In the genomic region with DNA sequence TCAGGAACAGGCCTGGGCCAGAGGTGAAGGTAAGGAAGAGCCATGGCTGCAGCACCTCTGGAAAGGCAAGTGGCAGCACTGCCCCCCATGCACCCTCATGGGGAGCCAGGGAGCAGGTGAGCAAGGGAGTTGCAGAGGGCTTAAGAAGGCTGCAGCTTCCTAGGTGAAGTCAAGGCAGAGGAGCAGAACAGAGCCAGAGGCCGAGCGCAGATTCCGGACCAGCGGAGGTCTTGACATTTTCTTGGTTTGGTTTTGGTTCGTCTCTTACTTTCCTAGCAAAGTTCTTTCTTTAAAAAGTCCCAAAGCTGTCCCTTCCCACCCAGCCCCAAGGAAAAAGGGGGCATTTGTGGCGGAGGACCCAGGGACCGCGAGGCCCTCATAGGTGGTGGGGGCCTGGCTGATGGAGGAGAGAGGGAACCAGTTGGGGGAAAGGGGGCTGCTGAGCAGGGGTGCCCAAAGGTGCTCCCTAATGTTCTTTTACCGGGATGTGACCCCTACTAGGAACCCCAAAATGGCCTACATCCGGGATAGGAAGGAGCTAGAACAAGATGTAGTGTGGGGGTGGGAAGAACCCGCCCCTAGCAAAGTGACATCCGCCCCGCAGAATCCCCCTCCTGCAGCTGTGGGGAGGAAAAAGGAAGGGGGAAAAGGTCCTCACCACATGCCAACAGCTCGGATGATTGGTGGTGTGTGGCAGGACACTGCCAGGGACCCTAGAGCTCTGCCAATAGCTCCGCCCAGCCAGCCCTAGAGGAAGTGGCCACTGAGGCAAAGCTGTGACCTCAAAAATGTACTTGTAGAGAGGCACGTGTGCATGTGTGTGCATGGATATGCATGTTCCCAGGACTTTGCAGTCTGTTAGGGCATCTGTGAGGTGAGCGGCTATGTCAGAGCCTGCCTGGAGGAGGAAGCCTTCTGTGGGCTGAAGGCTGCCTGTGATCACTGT, we compare ENCODE assay signal across 8 cellular contexts. TPM values are rescaled to one million over a fixed set of nuclear protein-coding genes. Genes with fewer than 3 reads are reported as not detected.
DNase-seq lines count a peak whose midpoint lies in the region; ATAC-seq and TF ChIP-seq lines count a peak whose summit lies in the region.

No MANE protein-coding gene starts in this region.

- peak overlapping the region; percentile 97 for H3K27ac Mint-ChIP-seq in activated naive CD8-positive, alpha-beta T cell treated with anti-CD3 and anti-CD28 coated beads, Interleukin-2, amount 50 U/mL, for 24 hours

- peak overlapping the region; percentile 29; the same call in 1 of the 2 replicates for H2AFZ ChIP-seq in DND-41 (ENCODE audit: low read depth, low read length)

- peaks cover 19% of the 10 kb centered on the region for H3K79me2 ChIP-seq in DND-41 (ENCODE audit: insufficient read depth, low read length)

- TF ChIP-seq POLR2A in testis (IDR thresholded peaks at IDR 0.05): no peak

- peak overlapping the region; percentile 99 for H3K27ac ChIP-seq in DND-41 (ENCODE audit: low read length)
- H3K27ac ChIP-seq in testis: no peak overlapping the region

- H3K9me3 Mint-ChIP-seq in activated naive CD8-positive, alpha-beta T cell treated with anti-CD3 and anti-CD28 coated beads, Interleukin-2, amount 50 U/mL, for 24 hours: no peaks in the 10 kb centered on the region

- WGBS in testis, 2 donors: 88 to 94% methylated on average over 17 of the region's 17 CpGs

- intact Hi-C loops in testis (cut with DNase I; ENCODE audit: low total_unique reads): no loop called here

- H3K9ac ChIP-seq in DND-41 (ENCODE audit: low read depth, low read length): peak overlapping the region; percentile 70

- no peaks in the 10 kb centered on the region for H3K27me3 Mint-ChIP-seq in activated naive CD8-positive, alpha-beta T cell treated with anti-CD3 and anti-CD28 coated beads, Interleukin-2, amount 50 U/mL, for 24 hours

- H3K36me3 ChIP-seq in DND-41 (ENCODE audit: insufficient read depth, low read length) (peaks cover 4% of the 10 kb centered on the region; the same call in 1 of the 2 replicates), testis (ENCODE audit: low read depth, missing control alignments) (no peaks in the 10 kb centered on the region)

- ATAC-seq in DND-41 (ENCODE audit: insufficient read depth, low read depth) (peak; percentile 86), GM19467 (IDR thresholded peaks at IDR 0.05; ENCODE audit: unreplicated experiment) (peak; percentile 42)
- peak; percentile 93 for ATAC-seq in activated naive CD8-positive, alpha-beta T cell treated with anti-CD3 and anti-CD28 coated beads, Interleukin-2, amount 50 U/mL, for 24 hours

- H3K4me1 Mint-ChIP-seq in activated naive CD8-positive, alpha-beta T cell treated with anti-CD3 and anti-CD28 coated beads, Interleukin-2, amount 50 U/mL, for 24 hours: peaks cover 66% of the 10 kb centered on the region

- H3K4me3 ChIP-seq in DND-41 (ENCODE audit: low read depth in 1 of 2, low read length in 2 of 2) (peak overlapping the region in 1 of 2 experiments; percentile 54; a peak in 2 of 4 replicates), testis (no peak overlapping the region)

- H3K27me3 ChIP-seq in DND-41 (ENCODE audit: insufficient read depth, low read length, poor library complexity) (no peaks in the 10 kb centered on the region), testis (no peaks in the 10 kb centered on the region)

- peak overlapping the region; percentile 71 for H3K4me2 ChIP-seq in DND-41 (ENCODE audit: insufficient read depth, low read length)

- TF ChIP-seq CTCF in DND-41 (IDR thresholded peaks at IDR 0.05; ENCODE audit: borderline replicate concordance, extremely low read depth, low read length, poor library complexity, severe bottlenecking) (no peak), testis (IDR thresholded peaks at IDR 0.05) (no peak)

- H3K36me3 Mint-ChIP-seq in activated naive CD8-positive, alpha-beta T cell treated with anti-CD3 and anti-CD28 coated beads, Interleukin-2, amount 50 U/mL, for 24 hours (ENCODE audit: low read depth): peaks cover 2% of the 10 kb centered on the region

- H3K9me3 ChIP-seq in DND-41 (ENCODE audit: insufficient read depth, low read length, severe bottlenecking) (no peaks in the 10 kb centered on the region), testis (no peaks in the 10 kb centered on the region)

- peak overlapping the region; percentile 82 for H3K4me3 Mint-ChIP-seq in activated naive CD8-positive, alpha-beta T cell treated with anti-CD3 and anti-CD28 coated beads, Interleukin-2, amount 50 U/mL, for 24 hours

- peak; percentile 94 for DNase-seq in DND-41
- DNase-seq in HT1080 (ENCODE audit: low read depth): peak; percentile 15
- peak; percentile 74 for DNase-seq in activated naive CD8-positive, alpha-beta T cell treated with anti-CD3 and anti-CD28 coated beads, Interleukin-2, amount 50 U/mL, for 24 hours
- peak; percentile 43 for DNase-seq in testis
- no peak for DNase-seq in RKO (ENCODE audit: low spot score)
- no peak for DNase-seq in AG20443 (ENCODE audit: low spot score)
- no peak for DNase-seq in NCI-H1694 (lab: John Stamatoyannopoulos, UW)

- H3K4me1 ChIP-seq in DND-41 (ENCODE audit: insufficient read depth, low read length) (peaks cover 78% of the 10 kb centered on the region), testis (peaks cover 8% of the 10 kb centered on the region)

- no peaks in the 10 kb centered on the region for H4K20me1 ChIP-seq in DND-41 (ENCODE audit: insufficient read depth, low read length)

RNA-seq across cellular contexts. Expression of gene CD72, which starts 0.9 kb away (rescaled TPM):
- total RNA-seq in HT1080 (2014; rRNA removed; shearing (Covaris generic)): 0.27 TPM in 1 of 2 replicates, not detected in the other
- 0.43 TPM in 1 of 2 replicates, not detected in the other for polyA plus RNA-seq in HT1080 (2015; cell fraction: cytosol; rRNA removed)
- 0.18 TPM in 1 of 2 replicates, not detected in the other for polyA plus RNA-seq in HT1080 (2015; cell fraction: nucleus; rRNA removed)
- under 1 TPM; 0.63 to 0.99 TPM for total RNA-seq in testis
- 3.2 TPM for polyA plus RNA-seq in testis (ENCODE audit: insufficient read depth, low read depth, low replicate concordance)

RNA-seq across cellular contexts. Expression of gene TESK1, which starts 14.1 kb away (rescaled TPM):
- total RNA-seq in HT1080 (2014; rRNA removed; shearing (Covaris generic)): 5.4 and 9.2 TPM in 2 replicates
- 14.4 and 14.5 TPM in 2 replicates for polyA plus RNA-seq in HT1080 (2015; cell fraction: cytosol; rRNA removed)
- 29.7 and 38.9 TPM in 2 replicates for polyA plus RNA-seq in HT1080 (2015; cell fraction: nucleus; rRNA removed)
- 100 to 1,000 TPM in 1 of 2 donors, 10 to 100 TPM in 1; 89.6 to 104 TPM for total RNA-seq in testis
- polyA plus RNA-seq in testis (ENCODE audit: insufficient read depth, low read depth, low replicate concordance): 92.6 TPM

RNA-seq across cellular contexts. Expression of gene SIT1, which starts 31.6 kb away (rescaled TPM):
- not detected in 2 replicates for total RNA-seq in HT1080 (2014; rRNA removed; shearing (Covaris generic))
- not detected in 2 replicates for polyA plus RNA-seq in HT1080 (2015; cell fraction: cytosol; rRNA removed)
- not detected in 2 replicates for polyA plus RNA-seq in HT1080 (2015; cell fraction: nucleus; rRNA removed)
- under 1 TPM in 1 of 2 donors, not detected in 1; 0.43 TPM for total RNA-seq in testis
- 1.6 TPM for polyA plus RNA-seq in testis (ENCODE audit: insufficient read depth, low read depth, low replicate concordance)

RNA-seq across cellular contexts. Expression of gene RMRP, which starts 38.7 kb away (rescaled TPM):
- 6,816 and 22,210 TPM in 2 replicates for total RNA-seq in HT1080 (2014; rRNA removed; shearing (Covaris generic))
- not detected in 2 replicates for polyA plus RNA-seq in HT1080 (2015; cell fraction: cytosol; rRNA removed)
- not detected in 2 replicates for polyA plus RNA-seq in HT1080 (2015; cell fraction: nucleus; rRNA removed)
- total RNA-seq in testis: over 10,000 TPM in 1 of 2 donors, 1,000 to 10,000 TPM in 1; 4,421 to 15,053 TPM
- polyA plus RNA-seq in testis (ENCODE audit: insufficient read depth, low read depth, low replicate concordance): not detected

RNA-seq across cellular contexts. Expression of gene CCDC107, which starts 39.0 kb away (rescaled TPM):
- 9.2 and 9.3 TPM in 2 replicates for total RNA-seq in HT1080 (2014; rRNA removed; shearing (Covaris generic))
- polyA plus RNA-seq in HT1080 (2015; cell fraction: cytosol; rRNA removed): 4.2 and 6.2 TPM in 2 replicates
- 3.5 and 3.7 TPM in 2 replicates for polyA plus RNA-seq in HT1080 (2015; cell fraction: nucleus; rRNA removed)
- 10 to 100 TPM; 13.4 to 19.0 TPM for total RNA-seq in testis
- polyA plus RNA-seq in testis (ENCODE audit: insufficient read depth, low read depth, low replicate concordance): 17.2 TPM

Comparison
In these comparisons a context has a peak if more than half of its experiments do, and no peak if none do; other contexts are left out.
1. ATAC-seq: peak in every context shown above with its lines; median percentile 93 in activated naive CD8-positive, alpha-beta T cell treated with anti-CD3 and anti-CD28 coated beads, Interleukin-2, amount 50 U/mL, for 24 hours; 86 in DND-41; 42 in GM19467.
2. DNase-seq: peak in DND-41 (single experiment), HT1080 (single experiment), activated naive CD8-positive, alpha-beta T cell treated with anti-CD3 and anti-CD28 coated beads, Interleukin-2, amount 50 U/mL, for 24 hours (single experiment) and testis (single experiment); none in RKO (single experiment), AG20443 (single experiment) and NCI-H1694 (single experiment).